In the genomic region with DNA sequence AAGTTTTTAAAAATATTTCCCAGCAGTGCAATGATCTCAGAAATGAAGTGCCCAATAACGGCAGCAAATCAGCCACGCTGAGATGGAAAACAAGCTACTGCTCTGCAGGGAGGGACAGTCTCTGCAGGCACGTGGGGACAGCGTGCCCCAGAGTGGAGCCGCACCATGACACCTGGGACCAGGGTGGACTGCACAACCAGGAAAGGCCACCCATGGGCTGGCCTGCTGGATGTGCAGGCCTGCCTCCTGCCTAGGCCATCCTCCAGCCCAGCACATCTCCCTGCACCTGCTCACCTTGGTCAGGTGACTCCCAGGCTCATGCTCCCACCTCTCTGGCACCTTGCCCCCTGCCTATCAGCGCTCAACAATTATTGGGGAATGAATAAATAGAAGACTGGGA, we compare ENCODE assay signal across 19 cellular contexts.
DNase-seq lines count a peak whose midpoint lies in the region; ATAC-seq, FAIRE-seq and TF ChIP-seq lines count a peak whose summit lies in the region.
"Had no signal": no experiment of that assay in that cellular context is flagged by ENCODE, and none has a peak within 500 bp of the region (broad histone marks: within the 10 kb centered on the region; RNA-seq: fewer than 3 reads in every experiment).

No MANE protein-coding gene starts in this region.

- TF ChIP-seq RAD21 in K562 (CRISPR knock-in tag; conservative IDR thresholded peaks at IDR 0.05 in 1 of 2, IDR thresholded peaks at IDR 0.05 in 1 of 2), result no peak

- POLR2A ChIA-PET in K562 (lab: Yijun Ruan, JAX), result interaction anchor here (1.1 kb wide), 2 partner anchors 15 to 27 kb away, joined by 3 to 4 read pairs; no protein-coding TSS in a partner anchor

- H3K36me3 ChIP-seq in K562 (ENCODE audit: control insufficient read depth, insufficient read depth, low read length), result no peaks in the 10 kb centered on the region
- no peaks in the 10 kb centered on the region for H3K36me3 ChIP-seq in neuronal stem cell (replicated peaks in 1 of 2; ENCODE audit: control insufficient read depth in 2 of 2, insufficient read depth in 2 of 2, low read length in 2 of 2)
- H3K36me3 ChIP-seq in upper lobe of right lung, result no peaks in the 10 kb centered on the region
- H3K36me3 ChIP-seq: BLaER1 treated with 17β-estradiol and CSF1 and Interleukin-3, amounts not matched to agents 10 nM and 100 nM had no signal

- H3K4me2 ChIP-seq in K562 (ENCODE audit: insufficient read depth, low read length), result no peak overlapping the region
- no peak overlapping the region for H3K4me2 ChIP-seq in neuronal stem cell (ENCODE audit: insufficient read depth, low read length, poor library complexity, severe bottlenecking)
- H3K4me2 ChIP-seq: A549; BLaER1 treated with 17β-estradiol and CSF1 and Interleukin-3, amounts not matched to agents 10 nM and 100 nM had no signal

- in situ Hi-C loops in K562 (cut with MboI), result no loop called here

- H2BK12ac ChIP-seq in neuronal stem cell (ENCODE audit: low read length), result no peak overlapping the region

- peak; percentile 1 for DNase-seq in NCI-H1105 treated with DMSO at 0.1 percent for 48 hours (lab: John Stamatoyannopoulos, UW)
- DNase-seq in NCI-H1105 (lab: John Stamatoyannopoulos, UW), result no peak
- DNase-seq in K562 (ENCODE audit: extremely low read depth in 1 of 4, low spot score in 3 of 4), result no peak
- no peak for DNase-seq in neuronal stem cell (ENCODE audit: low spot score)
- DNase-seq in upper lobe of right lung, result peak; percentile 20
- DNase-seq in HPDE6-E6E7 (ENCODE audit: extremely low spot score), result no peak
- no peak for DNase-seq in putamen (ENCODE audit: low spot score)
- no peak for DNase-seq in NCI-H1417 (lab: John Stamatoyannopoulos, UW)
- DNase-seq: Calu3; CD8-positive, alpha-beta T cell; DND-41; EL; H9 had no signal

- TF ChIP-seq CTCF in K562 (IDR thresholded peaks at IDR 0.05 in 2 of 3, conservative IDR thresholded peaks at IDR 0.05 in 1 of 3; ENCODE audit: insufficient read depth in 2 of 3, low read depth in 1 of 3, low read length in 3 of 3) (no peak), upper lobe of right lung (IDR thresholded peaks at IDR 0.05) (no peak)

- H4K91ac ChIP-seq in neuronal stem cell (ENCODE audit: low read depth, low read length, poor library complexity), result no peak overlapping the region

- no peak overlapping the region for H3K9ac ChIP-seq in K562 (ENCODE audit: insufficient read depth in 1 of 2, low read depth in 2 of 2, low read length in 2 of 2)
- H3K9ac ChIP-seq in neuronal stem cell (ENCODE audit: low read depth, low read length, poor library complexity), result no peak overlapping the region
- H3K9ac ChIP-seq: BLaER1 treated with 17β-estradiol and CSF1 and Interleukin-3, amounts not matched to agents 10 nM and 100 nM had no signal

- H3K27ac ChIP-seq in K562 (ENCODE audit: extremely low read depth, low read depth, low read length) (no peak overlapping the region), neuronal stem cell (replicated peaks; ENCODE audit: low read length) (no peak overlapping the region), upper lobe of right lung (no peak overlapping the region)
- H3K27ac ChIP-seq: 22Rv1; A549; BLaER1 treated with 17β-estradiol and CSF1 and Interleukin-3, amounts not matched to agents 10 nM and 100 nM had no signal

- no peaks in the 10 kb centered on the region for H3K79me1 ChIP-seq in neuronal stem cell (ENCODE audit: low read depth, low read length)

- H3K79me2 ChIP-seq in K562 (ENCODE audit: control insufficient read depth, insufficient read depth, low read length), result no peaks in the 10 kb centered on the region

- no peak overlapping the region for H3K4ac ChIP-seq in neuronal stem cell (ENCODE audit: low read length)

- no peak overlapping the region for H4K8ac ChIP-seq in neuronal stem cell (ENCODE audit: low read depth, low read length)

- no peak overlapping the region for H3K14ac ChIP-seq in neuronal stem cell (ENCODE audit: low read length)

- FAIRE-seq in K562 (lab: Jason Lieb, UNC), result no peak
- FAIRE-seq: A549, GM12878, GM19239, H1 had no signal

- H2BK15ac ChIP-seq in neuronal stem cell (ENCODE audit: low read length), result no peak overlapping the region

- no peak overlapping the region for H2BK5ac ChIP-seq in neuronal stem cell (ENCODE audit: low read length)

- intact Hi-C loops in K562 (cut with micrococcal nuclease), result no loop called here
- intact Hi-C loops in upper lobe of right lung (cut with DNase I), result no loop called here

- H4K20me1 ChIP-seq in K562 (replicated peaks; ENCODE audit: control insufficient read depth, insufficient read depth, low read length), result no peaks in the 10 kb centered on the region
- H4K20me1 ChIP-seq: BLaER1 treated with 17β-estradiol and CSF1 and Interleukin-3, amounts not matched to agents 10 nM and 100 nM had no signal

- BruUV-seq in K562 (replicated peaks; lab: Mats Ljungman, UMichigan), result no TSS peak

- ATAC-seq in K562, result no peak
- no peak for ATAC-seq in upper lobe of right lung
- ATAC-seq: A549; CD8-positive, alpha-beta T cell; GM12878 had no signal

- H2BK120ac ChIP-seq in neuronal stem cell (ENCODE audit: low read depth, low read length), result no peak overlapping the region

- TF ChIP-seq EP300 in K562 (IDR thresholded peaks at IDR 0.05; ENCODE audit: low read length), result no peak

- H3K18ac ChIP-seq in neuronal stem cell (ENCODE audit: low read length), result peak overlapping the region; percentile 22

- 59% methylated on average over 6 of the region's 6 CpGs for WGBS in K562 (ENCODE audit: insufficient coverage, low coverage, missing lambda C conversion rate)
- no CpG with 5 or more reads among the region's 6 CpGs for WGBS in neuronal stem cell (ENCODE audit: extremely low coverage in 2 of 2, insufficient read length in 2 of 2, insufficient replicate concordance in 1 of 2), 2 donors

- CTCF ChIA-PET in K562 (lab: Yijun Ruan, JAX; ENCODE audit: low intra/inter-chr PET ratio), result no interaction called here

- H3K27me3 ChIP-seq in K562 (ENCODE audit: control insufficient read depth in 2 of 2, insufficient read depth in 2 of 2, low read length in 2 of 2), result no peaks in the 10 kb centered on the region; a peak in 1 of 5 replicates
- H3K27me3 ChIP-seq in neuronal stem cell (ENCODE audit: control insufficient read depth in 3 of 3, insufficient read depth in 3 of 3, low read depth in 1 of 3, low read length in 3 of 3), result no peaks in the 10 kb centered on the region
- no peaks in the 10 kb centered on the region for H3K27me3 ChIP-seq in upper lobe of right lung
- H3K27me3 ChIP-seq: BLaER1 treated with 17β-estradiol and CSF1 and Interleukin-3, amounts not matched to agents 10 nM and 100 nM had no signal

- no peaks in the 10 kb centered on the region for H3K9me1 ChIP-seq in K562 (ENCODE audit: control insufficient read depth, insufficient read depth, low read length)

- no peak overlapping the region for H3K23ac ChIP-seq in neuronal stem cell (ENCODE audit: low read depth, low read length, poor library complexity)

- TF ChIP-seq POLR2A in K562 (conservative IDR thresholded peaks at IDR 0.05), result no peak

- no peak overlapping the region for H3K4me3 ChIP-seq in K562
- no peak overlapping the region for H3K4me3 ChIP-seq in neuronal stem cell (ENCODE audit: low read length in 2 of 2)
- H3K4me3 ChIP-seq in upper lobe of right lung, result no peak overlapping the region
- H3K4me3 ChIP-seq: A549; BLaER1 treated with 17β-estradiol and CSF1 and Interleukin-3, amounts not matched to agents 10 nM and 100 nM; GM12878 had no signal

- H3K9me3 ChIP-seq in K562 (replicated peaks; ENCODE audit: control insufficient read depth, insufficient read depth, low read depth, low read length) (no peaks in the 10 kb centered on the region), neuronal stem cell (replicated peaks in 1 of 2; ENCODE audit: control insufficient read depth in 2 of 2, insufficient read depth in 1 of 2, low read depth in 1 of 2, low read length in 2 of 2) (no peaks in the 10 kb centered on the region), upper lobe of right lung (no peaks in the 10 kb centered on the region)
- H3K9me3 ChIP-seq: A549 had no signal

- H2AFZ ChIP-seq in K562 (ENCODE audit: low read depth, low read length), result no peak overlapping the region
- no peak overlapping the region for H2AFZ ChIP-seq in neuronal stem cell (ENCODE audit: low read length)

- peak overlapping the region; percentile 77 for H2AK5ac ChIP-seq in neuronal stem cell (ENCODE audit: low read depth, low read length)

- peaks cover 2 to 13% of the 10 kb centered on the region in 2 experiments for H3K4me1 ChIP-seq in K562 (replicated peaks in 1 of 2; ENCODE audit: control insufficient read depth in 2 of 2, insufficient read depth in 2 of 2, low read length in 2 of 2)
- H3K4me1 ChIP-seq in neuronal stem cell (ENCODE audit: control insufficient read depth in 2 of 2, insufficient read depth in 1 of 2, low read depth in 1 of 2, low read length in 2 of 2), result no peaks in the 10 kb centered on the region
- H3K4me1 ChIP-seq in upper lobe of right lung, result no peaks in the 10 kb centered on the region
- H3K4me1 ChIP-seq: A549; BLaER1 treated with 17β-estradiol and CSF1 and Interleukin-3, amounts not matched to agents 10 nM and 100 nM had no signal

TF ChIP-seq in K562, 482 proteins besides CTCF, POLR2A, EP300 and RAD21:
- TF ChIP-seq PML (IDR thresholded peaks at IDR 0.05; ENCODE audit: low read length), result no peak
- TF ChIP-seq, protein P1, sequence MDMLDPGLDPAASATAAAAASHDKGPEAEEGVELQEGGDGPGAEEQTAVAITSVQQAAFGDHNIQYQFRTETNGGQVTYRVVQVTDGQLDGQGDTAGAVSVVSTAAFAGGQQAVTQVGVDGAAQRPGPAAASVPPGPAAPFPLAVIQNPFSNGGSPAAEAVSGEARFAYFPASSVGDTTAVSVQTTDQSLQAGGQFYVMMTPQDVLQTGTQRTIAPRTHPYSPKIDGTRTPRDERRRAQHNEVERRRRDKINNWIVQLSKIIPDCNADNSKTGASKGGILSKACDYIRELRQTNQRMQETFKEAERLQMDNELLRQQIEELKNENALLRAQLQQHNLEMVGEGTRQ (CRISPR knock-in tag; IDR thresholded peaks at IDR 0.05), result 0 out of 2 replicates have a peak, but pooled peaks have one; percentile 6

Comparison
In these comparisons a context has a peak if more than half of its experiments do, and no peak if none do; other contexts are left out.
1. DNase-seq: peak in NCI-H1105 treated with DMSO at 0.1 percent for 48 hours (single experiment) and upper lobe of right lung (single experiment); none in NCI-H1105 (single experiment), K562 (0 of 4), neuronal stem cell (single experiment), HPDE6-E6E7 (single experiment), putamen (single experiment) and NCI-H1417 (0 of 3).